In the genomic region with DNA sequence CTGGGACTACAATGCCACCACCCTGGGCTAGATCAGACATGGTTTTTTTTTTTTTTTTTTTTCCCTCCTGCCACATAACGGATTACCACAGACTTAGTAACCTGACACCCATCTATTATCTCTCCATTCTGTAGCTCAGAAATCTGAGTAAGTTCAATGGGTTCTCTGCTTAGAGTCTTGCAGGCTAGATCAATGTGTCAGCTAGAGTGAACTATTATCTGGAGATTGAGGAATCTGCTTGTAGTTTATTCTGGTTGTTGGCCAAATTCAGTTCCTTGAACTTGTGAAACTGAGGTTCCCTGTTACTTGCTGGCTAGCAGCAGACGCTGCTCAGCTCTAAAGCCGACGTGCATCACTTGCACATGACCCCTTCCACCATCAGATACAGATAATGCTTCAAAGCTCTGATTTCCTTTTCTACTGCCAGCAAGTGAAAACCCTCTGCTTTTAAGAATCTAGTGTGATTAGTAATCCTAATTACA, we compare ENCODE assay signal across 12 cellular contexts.
DNase-seq lines count a peak whose midpoint lies in the region; ATAC-seq, FAIRE-seq and TF ChIP-seq lines count a peak whose summit lies in the region.
"Had no signal": no experiment of that assay in that cellular context is flagged by ENCODE, and none has a peak within 500 bp of the region (broad histone marks: within the 10 kb centered on the region; RNA-seq: fewer than 3 reads in every experiment).

No MANE protein-coding gene starts in this region.

- H3K4me1 ChIP-seq in testis (no peaks in the 10 kb centered on the region), small intestine (ENCODE audit: control insufficient read depth in 2 of 2, insufficient read depth in 1 of 2, low read depth in 1 of 2, low read length in 1 of 2) (no peaks in the 10 kb centered on the region)
- H3K4me1 ChIP-seq: BLaER1 had no signal

- H3K36me3 ChIP-seq in testis (ENCODE audit: low read depth, missing control alignments) = no peaks in the 10 kb centered on the region
- H3K36me3 ChIP-seq in small intestine (ENCODE audit: control insufficient read depth in 2 of 2, insufficient read depth in 2 of 2, low read length in 2 of 2) = no peaks in the 10 kb centered on the region
- H3K36me3 ChIP-seq: BLaER1 had no signal

- TF ChIP-seq POLR2A in testis (IDR thresholded peaks at IDR 0.05) = no peak

- H3K36me3 Mint-ChIP-seq in type B pancreatic cell = no peaks in the 10 kb centered on the region

- TF ChIP-seq CTCF in RWPE1 (conservative IDR thresholded peaks at IDR 0.05; ENCODE audit: low read depth) = no peak
- TF ChIP-seq CTCF in fibroblast of the aortic adventitia (IDR thresholded peaks at IDR 0.05; ENCODE audit: insufficient read depth, low read length) = no peak
- no peak for TF ChIP-seq CTCF in type B pancreatic cell (conservative IDR thresholded peaks at IDR 0.05)
- TF ChIP-seq CTCF in testis (IDR thresholded peaks at IDR 0.05) = no peak

- no peaks in the 10 kb centered on the region for H3K9me3 Mint-ChIP-seq in type B pancreatic cell

- H3K4me3 ChIP-seq in fibroblast of the aortic adventitia (ENCODE audit: low read depth, low read length) = no peak overlapping the region
- H3K4me3 ChIP-seq in testis = no peak overlapping the region
- no peak overlapping the region for H3K4me3 ChIP-seq in small intestine (ENCODE audit: low read depth in 1 of 2, low read length in 2 of 2)
- H3K4me3 ChIP-seq: BLaER1 had no signal

- no peak overlapping the region for H3K4me3 Mint-ChIP-seq in type B pancreatic cell
- H3K4me3 Mint-ChIP-seq: natural killer cell had no signal

- H3K9me3 ChIP-seq in testis = no peaks in the 10 kb centered on the region
- no peaks in the 10 kb centered on the region for H3K9me3 ChIP-seq in small intestine (ENCODE audit: control insufficient read depth, low read depth)
- H3K9me3 ChIP-seq: BLaER1 had no signal

- CTCF ChIA-PET in RWPE1 (lab: Yijun Ruan, JAX) = no interaction called here

- intact Hi-C loops in testis (cut with DNase I; ENCODE audit: low total_unique reads) = no loop called here

- H3K27me3 ChIP-seq in testis (no peaks in the 10 kb centered on the region), small intestine (ENCODE audit: control insufficient read depth in 2 of 2, insufficient read depth in 2 of 2, low read length in 2 of 2) (no peaks in the 10 kb centered on the region)
- H3K27me3 ChIP-seq: BLaER1 had no signal

- WGBS in testis, 2 donors = 44 to 51% methylated on average over 4 of the region's 4 CpGs
- WGBS in small intestine, 3 donors = 47 to 59% (median 58%) methylated on average over 4 of the region's 4 CpGs

- H3K27ac ChIP-seq in RWPE1 (no peak overlapping the region), testis (no peak overlapping the region), small intestine (ENCODE audit: low read depth in 1 of 2, low read length in 1 of 2) (no peak overlapping the region)
- H3K27ac ChIP-seq: BLaER1 had no signal

- ATAC-seq in HG02642 (IDR thresholded peaks at IDR 0.05; ENCODE audit: poor library complexity, unreplicated experiment) = no peak
- ATAC-seq: natural killer cell had no signal

- H3K4me1 Mint-ChIP-seq in type B pancreatic cell (ENCODE audit: unreplicated experiment) = peaks cover 14% of the 10 kb centered on the region
- H3K4me1 Mint-ChIP-seq: natural killer cell had no signal

- peak; percentile 52 for DNase-seq in A172 (ENCODE audit: low spot score)
- DNase-seq in HS-27A (ENCODE audit: low read depth) = peak; percentile 49
- peak; percentile 2 for DNase-seq in RWPE1 (ENCODE audit: low spot score)
- DNase-seq in fibroblast of the aortic adventitia (ENCODE audit: low read depth) = peak; percentile 67
- no peak for DNase-seq in type B pancreatic cell (ENCODE audit: extremely low spot score, unreplicated experiment)
- no peak for DNase-seq in testis
- no peak for DNase-seq in small intestine
- DNase-seq: IMR-90; natural killer cell; stimulated activated naive CD4-positive, alpha-beta T cell treated with Interleukin-2 at 50 U/mL for 16 hours had no signal

- H3K27me3 Mint-ChIP-seq in type B pancreatic cell = no peaks in the 10 kb centered on the region

- POLR2A ChIA-PET in RWPE1 (lab: Yijun Ruan, JAX; ENCODE audit: low non-redundant PET) = no interaction called here

- FAIRE-seq in small intestine (lab: Jason Lieb, UNC) = no peak

- no peak overlapping the region for H3K27ac Mint-ChIP-seq in type B pancreatic cell
- H3K27ac Mint-ChIP-seq: natural killer cell had no signal

Comparison
In these comparisons a context has a peak if more than half of its experiments do, and no peak if none do; other contexts are left out.
1. DNase-seq: peak in A172 (single experiment), HS-27A (single experiment), RWPE1 (single experiment) and fibroblast of the aortic adventitia (single experiment); none in type B pancreatic cell (single experiment), testis (single experiment) and small intestine (single experiment).